In the genomic region with DNA sequence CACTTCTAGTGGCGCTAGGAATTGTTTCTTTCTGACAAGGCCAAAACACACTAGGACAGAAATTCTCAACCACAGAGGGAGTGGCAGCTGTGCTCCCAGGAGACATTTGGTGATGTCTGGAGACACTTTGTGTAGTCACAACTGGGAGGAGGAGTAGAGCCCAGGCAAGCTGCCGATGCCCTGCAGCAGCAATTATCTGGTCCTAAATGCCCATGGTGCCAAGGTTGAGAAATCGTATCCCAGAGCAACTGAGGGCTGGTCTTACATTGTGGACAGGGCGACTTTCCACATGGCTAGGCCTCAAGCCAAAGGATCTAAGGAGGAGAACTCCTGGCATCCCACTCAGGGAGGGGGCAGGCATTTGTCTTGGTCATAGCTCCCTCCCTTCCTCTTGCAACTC, we compare ENCODE assay signal across 17 cellular contexts.
"Had no signal": no experiment of that assay in that cellular context is flagged by ENCODE, and none has a peak within 500 bp of the region (broad histone marks: within the 10 kb centered on the region; RNA-seq: fewer than 3 reads in every experiment).

No MANE protein-coding gene starts in this region.

- H3K27me3 ChIP-seq: cardiac muscle cell, foreskin keratinocyte, suprapubic skin had no signal

- DNase-seq: activated CD4-positive, alpha-beta T cell treated with anti-CD3 and anti-CD28 coated beads, Interleukin-2, amount 50 U/mL, for 48 hours; activated T-cell treated with anti-CD3 and anti-CD28 coated beads for 4 hours; amygdala; effector memory CD8-positive, alpha-beta T cell; foreskin keratinocyte; small intestine; stimulated activated CD4-positive, alpha-beta T cell treated with anti-CD3 and anti-CD28 coated beads, Interleukin-4, amount 100 ng/mL, for 1 hour; stimulated activated naive CD8-positive, alpha-beta T cell treated with anti-CD3 and anti-CD28 coated beads, Interleukin-15, amount 100 ng/mL, for 72 hours; T-helper 17 cell had no signal

- H3K36me3 ChIP-seq: cardiac muscle cell, prostate gland, suprapubic skin had no signal

- H3K4me3 Mint-ChIP-seq: activated naive CD8-positive, alpha-beta T cell; effector memory CD8-positive, alpha-beta T cell; mesothelial cell of epicardium; stimulated activated naive CD8-positive, alpha-beta T cell treated with anti-CD3 and anti-CD28 coated beads, Interleukin-15, amount 100 ng/mL, for 72 hours; T-helper 17 cell; type B pancreatic cell had no signal

- H3K4me3 ChIP-seq: cardiac muscle cell, lung, prostate gland, suprapubic skin had no signal

- H3K9me3 ChIP-seq: prostate gland, suprapubic skin had no signal

- H3K27ac Mint-ChIP-seq: activated naive CD8-positive, alpha-beta T cell; effector memory CD8-positive, alpha-beta T cell; mesothelial cell of epicardium; T-helper 17 cell; type B pancreatic cell had no signal

- H3K9me3 Mint-ChIP-seq: effector memory CD8-positive, alpha-beta T cell; mesothelial cell of epicardium; stimulated activated naive CD8-positive, alpha-beta T cell treated with anti-CD3 and anti-CD28 coated beads, Interleukin-15, amount 100 ng/mL, for 72 hours; type B pancreatic cell had no signal

- H3K4me1 Mint-ChIP-seq: stimulated activated naive CD8-positive, alpha-beta T cell treated with anti-CD3 and anti-CD28 coated beads, Interleukin-15, amount 100 ng/mL, for 72 hours; T-helper 17 cell had no signal

- H3K27me3 Mint-ChIP-seq: activated naive CD8-positive, alpha-beta T cell; T-helper 17 cell; type B pancreatic cell had no signal

- H3K27ac ChIP-seq: cardiac muscle cell, foreskin keratinocyte, prostate gland, suprapubic skin had no signal

- H3K36me3 Mint-ChIP-seq: activated naive CD8-positive, alpha-beta T cell; mesothelial cell of epicardium; type B pancreatic cell had no signal

- H3K4me1 ChIP-seq: foreskin keratinocyte, prostate gland had no signal

- ATAC-seq: effector memory CD8-positive, alpha-beta T cell; foreskin keratinocyte; right cardiac atrium; stimulated activated naive CD8-positive, alpha-beta T cell treated with anti-CD3 and anti-CD28 coated beads, Interleukin-15, amount 100 ng/mL, for 72 hours; T-helper 17 cell had no signal
